8 cellular contexts compared by ENCODE assay signal in genomic region chr11:70467196-70468085, GRCh38.
A peak's percentile ranks its signal among the peaks of the same experiment; 100 is the strongest.
DNase-seq lines count a peak whose midpoint lies in the region; ATAC-seq and TF ChIP-seq lines count a peak whose summit lies in the region.

No MANE protein-coding gene starts in this region.

- H3K4me1 Mint-ChIP-seq in natural killer cell = peaks cover 0 to 13% of the 10 kb centered on the region in 2 donors
- H3K4me1 Mint-ChIP-seq in natural killer cell treated with Interleukin-12 subunit alpha and Interleukin-12 subunit beta and Interleukin-15 and Interleukin-18, amount 100 ng/mL, for 72 hours (ENCODE audit: low read depth in 2 of 2) = peaks cover 2 to 5% of the 10 kb centered on the region in 2 donors

- DNase-seq in natural killer cell = no peak
- DNase-seq in natural killer cell treated with Interleukin-12 subunit alpha and Interleukin-12 subunit beta and Interleukin-15 and Interleukin-18, amount 100 ng/mL, for 72 hours (ENCODE audit: low spot score) = no peak
- peak; percentile 14 for DNase-seq in NCI-H1417 treated with DMSO at 0.1 percent for 48 hours (lab: John Stamatoyannopoulos, UW)
- DNase-seq in activated CD4-positive, alpha-beta T cell treated with anti-CD3 and anti-CD28 coated beads, Interleukin-2, amount 50 U/mL, for 48 hours = peak; percentile 64 to 71
- DNase-seq in fibroblast of the conjunctiva (ENCODE audit: low read depth) = peak; percentile 18
- peak; percentile 52 for DNase-seq in occipital lobe (lab: John Stamatoyannopoulos, UW)

- H3K27ac Mint-ChIP-seq in natural killer cell = no peak overlapping the region
- H3K27ac Mint-ChIP-seq in natural killer cell treated with Interleukin-12 subunit alpha and Interleukin-12 subunit beta and Interleukin-15 and Interleukin-18, amount 100 ng/mL, for 72 hours = no peak overlapping the region

- peak; percentile 57 for TF ChIP-seq CTCF in natural killer cell (IDR thresholded peaks at IDR 0.05)

- H3K27me3 Mint-ChIP-seq in natural killer cell (ENCODE audit: low read depth in 2 of 2) = peaks cover 16 to 56% of the 10 kb centered on the region in 2 donors
- peaks cover 30 to 31% of the 10 kb centered on the region in 2 donors for H3K27me3 Mint-ChIP-seq in natural killer cell treated with Interleukin-12 subunit alpha and Interleukin-12 subunit beta and Interleukin-15 and Interleukin-18, amount 100 ng/mL, for 72 hours

- no peaks in the 10 kb centered on the region for H3K36me3 Mint-ChIP-seq in natural killer cell
- H3K36me3 Mint-ChIP-seq in natural killer cell treated with Interleukin-12 subunit alpha and Interleukin-12 subunit beta and Interleukin-15 and Interleukin-18, amount 100 ng/mL, for 72 hours = no peaks in the 10 kb centered on the region

- no peaks in the 10 kb centered on the region for H3K9me3 Mint-ChIP-seq in natural killer cell
- H3K9me3 Mint-ChIP-seq in natural killer cell treated with Interleukin-12 subunit alpha and Interleukin-12 subunit beta and Interleukin-15 and Interleukin-18, amount 100 ng/mL, for 72 hours = no peaks in the 10 kb centered on the region

- intact Hi-C loops in natural killer cell (cut with micrococcal nuclease) = no loop called here

- ATAC-seq in natural killer cell (peak in 1 of 3 donors; percentile 52), HG03280 (IDR thresholded peaks at IDR 0.05; ENCODE audit: unreplicated experiment) (no peak), GM18861 (IDR thresholded peaks at IDR 0.05; ENCODE audit: unreplicated experiment) (no peak)
- ATAC-seq in natural killer cell treated with Interleukin-12 subunit alpha and Interleukin-12 subunit beta and Interleukin-15 and Interleukin-18, amount 100 ng/mL, for 72 hours = no peak

- H3K4me3 Mint-ChIP-seq in natural killer cell = no peak overlapping the region
- H3K4me3 Mint-ChIP-seq in natural killer cell treated with Interleukin-12 subunit alpha and Interleukin-12 subunit beta and Interleukin-15 and Interleukin-18, amount 100 ng/mL, for 72 hours = no peak overlapping the region

Comparison
In these comparisons a context has a peak if more than half of its experiments do, and no peak if none do; other contexts are left out.
1. DNase-seq: peak in NCI-H1417 treated with DMSO at 0.1 percent for 48 hours (single experiment), activated CD4-positive, alpha-beta T cell treated with anti-CD3 and anti-CD28 coated beads, Interleukin-2, amount 50 U/mL, for 48 hours (2 of 2), fibroblast of the conjunctiva (single experiment) and occipital lobe (single experiment); none in natural killer cell (single experiment) and natural killer cell treated with Interleukin-12 subunit alpha and Interleukin-12 subunit beta and Interleukin-15 and Interleukin-18, amount 100 ng/mL, for 72 hours (single experiment).